In genomic region chr16:706189-707061, GRCh38 we compare ENCODE assay signal across 14 cellular contexts. TPM values are rescaled to one million over a fixed set of nuclear protein-coding genes. Genes with fewer than 3 reads are reported as not detected.
DNase-seq lines count a peak whose midpoint lies in the region; ATAC-seq and TF ChIP-seq lines count a peak whose summit lies in the region.
"Had no signal": no experiment of that assay in that cellular context is flagged by ENCODE, and none has a peak within 500 bp of the region (broad histone marks: within the 10 kb centered on the region; RNA-seq: fewer than 3 reads in every experiment).

No MANE protein-coding gene starts in this region.

- H3K4me3 ChIP-seq in SK-N-SH (ENCODE audit: low read depth in 2 of 2, low read length in 1 of 2), result peak overlapping the region in 1 of 2 experiments; percentile 78; a peak in 3 of 4 replicates
- 0 out of 2 replicates have a peak overlapping the region, but pooled peaks have one; percentile 7 for H3K4me3 ChIP-seq in LNCaP clone FGC (ENCODE audit: low read depth, low read length)
- H3K4me3 ChIP-seq: MG63 had no signal

- H3K36me3 Mint-ChIP-seq in progenitor cell of endocrine pancreas (ENCODE audit: insufficient read depth), result no peaks in the 10 kb centered on the region

- H3K27ac ChIP-seq in SK-N-SH (ENCODE audit: low read depth in 2 of 2, low read length in 1 of 2), result no peak overlapping the region
- H3K27ac ChIP-seq: brain microvascular endothelial cell, neutrophil had no signal

- no peak overlapping the region for H3K27ac Mint-ChIP-seq in progenitor cell of endocrine pancreas
- H3K27ac Mint-ChIP-seq: stimulated activated naive B cell treated with anti-CD40 and anti-IgM and Interleukin-4, amounts not matched to agents 10 μg/mL and 1 μg/mL and 100 μg/mL, for 72 hours had no signal

- ATAC-seq in SK-N-SH treated with all-trans-retinoic acid at 6 μM for 48 hours (no peak), GM18520 (IDR thresholded peaks at IDR 0.05; ENCODE audit: unreplicated experiment) (no peak)
- ATAC-seq: stimulated activated naive B cell treated with anti-CD40 and anti-IgM and Interleukin-4, amounts not matched to agents 10 μg/mL and 1 μg/mL and 100 μg/mL, for 72 hours had no signal

- 25% methylated on average over 20 of the region's 49 CpGs for WGBS in SK-N-SH (ENCODE audit: low lambda C conversion rate)

- H4K20me1 ChIP-seq in SK-N-SH (ENCODE audit: insufficient read depth), result peaks cover 34% of the 10 kb centered on the region

- POLR2A ChIA-PET in SK-N-SH (lab: Yijun Ruan, JAX), result interaction anchor here (0.6 to 1.2 kb wide), 6 partner anchors 10 to 87 kb away, joined by 3 to 4 read pairs (median 4); partner anchors contain the start of gene STUB1

- no peak for TF ChIP-seq RAD21 in SK-N-SH (IDR thresholded peaks at IDR 0.05; ENCODE audit: low read length)

- H3F3A ChIP-seq in SK-N-SH (replicated peaks; ENCODE audit: insufficient read depth), result peaks cover 16% of the 10 kb centered on the region

- no peak for TF ChIP-seq CTCF in SK-N-SH (IDR thresholded peaks at IDR 0.05)
- no peak for TF ChIP-seq CTCF in LNCaP clone FGC (IDR thresholded peaks at IDR 0.05; ENCODE audit: control insufficient read depth, extremely low read depth, insufficient read depth)
- no peak for TF ChIP-seq CTCF in progenitor cell of endocrine pancreas (IDR thresholded peaks at IDR 0.05; ENCODE audit: unreplicated experiment)

- H3K27me3 Mint-ChIP-seq in progenitor cell of endocrine pancreas, result peaks cover 61% of the 10 kb centered on the region

- H3K4me1 Mint-ChIP-seq in progenitor cell of endocrine pancreas (ENCODE audit: low read depth), result no peaks in the 10 kb centered on the region

- H3K9me3 ChIP-seq in SK-N-SH, result no peaks in the 10 kb centered on the region
- H3K9me3 ChIP-seq: MG63, neutrophil had no signal

- TF ChIP-seq EP300 in SK-N-SH (IDR thresholded peaks at IDR 0.05; ENCODE audit: borderline replicate concordance in 1 of 2, low read depth in 1 of 2, low read length in 1 of 2), result no peak

- no peaks in the 10 kb centered on the region for H3K36me3 ChIP-seq in SK-N-SH (replicated peaks in 1 of 2; ENCODE audit: control insufficient read depth in 1 of 2, insufficient read depth in 2 of 2, low read length in 1 of 2)
- H3K36me3 ChIP-seq: brain microvascular endothelial cell, MG63, neutrophil had no signal

- H3K27me3 ChIP-seq in SK-N-SH (ENCODE audit: insufficient read depth), result no peaks in the 10 kb centered on the region

- peak overlapping the region; percentile 19 for H3K4me3 Mint-ChIP-seq in progenitor cell of endocrine pancreas (ENCODE audit: low read depth)

- H2AFZ ChIP-seq in SK-N-SH (ENCODE audit: low read depth), result no peak overlapping the region

- peaks cover 21 to 42% of the 10 kb centered on the region in 2 experiments; a peak in 2 of 4 replicates for H3K4me1 ChIP-seq in SK-N-SH (ENCODE audit: control insufficient read depth in 1 of 2, insufficient read depth in 2 of 2, low read depth in 1 of 2, low read length in 1 of 2)

- H3K9me2 ChIP-seq in SK-N-SH, result no peaks in the 10 kb centered on the region

- no peaks in the 10 kb centered on the region for H3K9me3 Mint-ChIP-seq in progenitor cell of endocrine pancreas (ENCODE audit: low read depth)
- H3K9me3 Mint-ChIP-seq: stimulated activated naive B cell treated with anti-CD40 and anti-IgM and Interleukin-4, amounts not matched to agents 10 μg/mL and 1 μg/mL and 100 μg/mL, for 72 hours had no signal

- H3K79me2 ChIP-seq in SK-N-SH (ENCODE audit: insufficient read depth), result peaks cover 36% of the 10 kb centered on the region

- DNase-seq in SK-N-SH (no peak), LNCaP clone FGC (ENCODE audit: low read depth) (no peak), cerebellar cortex (ENCODE audit: low spot score) (peak; percentile 56), progenitor cell of endocrine pancreas (ENCODE audit: low spot score, unreplicated experiment) (no peak), NCI-H446 treated with DMSO at 0.1 percent for 48 hours (lab: John Stamatoyannopoulos, UW) (no peak)
- DNase-seq in stimulated activated CD4-positive, alpha-beta T cell treated with anti-CD3 and anti-CD28 coated beads, Interleukin-15, amount 100 ng/mL, for 24 hours, result no peak
- DNase-seq: brain microvascular endothelial cell; kidney; stimulated activated naive B cell treated with anti-CD40 and anti-IgM and Interleukin-4, amounts not matched to agents 10 μg/mL and 1 μg/mL and 100 μg/mL, for 72 hours; T-helper 9 cell had no signal

- H3K9ac ChIP-seq in SK-N-SH, result no peak overlapping the region

- peak overlapping the region; percentile 74 for H3K4me2 ChIP-seq in SK-N-SH

- CTCF ChIA-PET in SK-N-SH (lab: Yijun Ruan, JAX), result interaction anchor here (1.0 to 22.4 kb wide), 9 partner anchors 8 to 349 kb away, joined by 3 to 358 read pairs (median 5); partner anchors contain the start of genes ANTKMT, CCDC78, CIAO3 and HAGHL

TF ChIP-seq in SK-N-SH, 30 proteins besides CTCF, POLR2A, EP300 and RAD21 (continues in another document):
- TF ChIP-seq REST (IDR thresholded peaks at IDR 0.05; ENCODE audit: low read depth, low read length), result no peak
- TF ChIP-seq EZH2phosphoT487 (IDR thresholded peaks at IDR 0.05; ENCODE audit: borderline replicate concordance, low read depth), result no peak

TF ChIP-seq in SK-N-SH treated with all-trans-retinoic acid at 6 μM for 48 hours, 23 proteins besides CTCF, POLR2A, EP300 and RAD21:
- TF ChIP-seq PPARA (CRISPR knock-in tag; IDR thresholded peaks at IDR 0.05; ENCODE audit: borderline replicate concordance) (no peak), ARNTL (CRISPR knock-in tag; IDR thresholded peaks at IDR 0.05; ENCODE audit: borderline replicate concordance, low read depth) (no peak), RARB (CRISPR knock-in tag; IDR thresholded peaks at IDR 0.05) (no peak), ZNF565 (CRISPR knock-in tag; conservative IDR thresholded peaks at IDR 0.05; ENCODE audit: low read depth) (no peak), TCF4 (CRISPR knock-in tag; IDR thresholded peaks at IDR 0.05; ENCODE audit: borderline replicate concordance) (no peak), TOX (CRISPR knock-in tag; IDR thresholded peaks at IDR 0.05; ENCODE audit: borderline replicate concordance) (no peak), CREB5 (CRISPR knock-in tag; IDR thresholded peaks at IDR 0.05; ENCODE audit: low read depth) (no peak)

RNA-seq across cellular contexts. Expression of gene FBXL16, which starts 0.8 kb away (rescaled TPM):
- polyA plus RNA-seq in SK-N-SH (2012; rRNA removed), result 17.7 and 19.8 TPM in 2 replicates
- 11.3 and 18.3 TPM in 2 replicates for polyA plus RNA-seq in SK-N-SH (2012; cell fraction: cytosol; rRNA removed)
- 19.3 and 27.4 TPM in 2 replicates for polyA plus RNA-seq in SK-N-SH (2012; cell fraction: nucleus; rRNA removed)
- 4.3 TPM in 2 replicates for total RNA-seq in progenitor cell of endocrine pancreas

RNA-seq across cellular contexts. Expression of gene METRN, which starts 8.5 kb away (rescaled TPM):
- polyA plus RNA-seq in SK-N-SH (2012; rRNA removed), result 52.4 and 59.7 TPM in 2 replicates
- polyA plus RNA-seq in SK-N-SH (2012; cell fraction: cytosol; rRNA removed), result 25.1 and 56.0 TPM in 2 replicates
- polyA plus RNA-seq in SK-N-SH (2012; cell fraction: nucleus; rRNA removed), result 47.0 and 55.6 TPM in 2 replicates
- total RNA-seq in progenitor cell of endocrine pancreas, result 98.6 and 107 TPM in 2 replicates

RNA-seq across cellular contexts. Expression of gene ANTKMT, which starts 14.5 kb away (rescaled TPM):
- 49.5 and 57.4 TPM in 2 replicates for polyA plus RNA-seq in SK-N-SH (2012; rRNA removed)
- 22.6 and 32.2 TPM in 2 replicates for polyA plus RNA-seq in SK-N-SH (2012; cell fraction: cytosol; rRNA removed)
- polyA plus RNA-seq in SK-N-SH (2012; cell fraction: nucleus; rRNA removed), result 144 and 312 TPM in 2 replicates
- total RNA-seq in progenitor cell of endocrine pancreas, result 44.2 and 44.9 TPM in 2 replicates

RNA-seq across cellular contexts. Expression of gene WDR24, which starts 16.2 kb away (rescaled TPM):
- polyA plus RNA-seq in SK-N-SH (2012; rRNA removed), result 5.0 and 6.4 TPM in 2 replicates
- polyA plus RNA-seq in SK-N-SH (2012; cell fraction: cytosol; rRNA removed), result 1.8 and 3.1 TPM in 2 replicates
- 23.2 and 33.0 TPM in 2 replicates for polyA plus RNA-seq in SK-N-SH (2012; cell fraction: nucleus; rRNA removed)
- total RNA-seq in progenitor cell of endocrine pancreas, result 18.1 and 18.9 TPM in 2 replicates

RNA-seq across cellular contexts. Expression of gene CCDC78, which starts 19.8 kb away (rescaled TPM):
- 15.4 and 18.8 TPM in 2 replicates for polyA plus RNA-seq in SK-N-SH (2012; rRNA removed)
- 1.4 and 2.8 TPM in 2 replicates for polyA plus RNA-seq in SK-N-SH (2012; cell fraction: cytosol; rRNA removed)
- 160 and 164 TPM in 2 replicates for polyA plus RNA-seq in SK-N-SH (2012; cell fraction: nucleus; rRNA removed)
- total RNA-seq in progenitor cell of endocrine pancreas, result 2.5 and 3.2 TPM in 2 replicates
